In the genomic region with DNA sequence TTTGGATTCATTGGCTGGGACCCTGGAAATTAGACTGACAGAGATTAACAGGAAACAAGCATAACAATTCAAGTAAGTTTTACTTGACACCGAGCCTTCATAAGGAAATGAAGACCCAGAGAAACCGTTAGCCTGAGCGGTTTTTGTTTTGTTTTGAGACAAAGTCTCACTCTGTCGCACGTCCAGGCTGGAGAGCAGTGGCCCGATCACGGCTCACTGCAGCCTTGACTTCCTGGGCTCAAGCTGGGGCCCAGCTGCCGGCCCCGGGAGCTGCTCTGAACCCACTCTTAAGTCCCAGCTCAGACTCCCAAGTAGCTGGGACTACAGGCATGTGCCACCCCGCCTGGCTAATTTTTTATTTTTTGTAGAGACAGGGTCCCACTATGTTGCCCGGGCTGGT, we compare ENCODE assay signal across 10 cellular contexts.
DNase-seq lines count a peak whose midpoint lies in the region; ATAC-seq and TF ChIP-seq lines count a peak whose summit lies in the region.
"Had no signal": no experiment of that assay in that cellular context is flagged by ENCODE, and none has a peak within 500 bp of the region (broad histone marks: within the 10 kb centered on the region; RNA-seq: fewer than 3 reads in every experiment).

No MANE protein-coding gene starts in this region.

- H2AFZ ChIP-seq in mammary epithelial cell (ENCODE audit: low read depth, low read length): no peak overlapping the region

- H3K9me3 ChIP-seq in breast epithelium (no peaks in the 10 kb centered on the region), mammary epithelial cell (replicated peaks; ENCODE audit: insufficient read depth, low read length) (no peaks in the 10 kb centered on the region), gastroesophageal sphincter (no peaks in the 10 kb centered on the region), suprapubic skin (no peaks in the 10 kb centered on the region), vagina (no peaks in the 10 kb centered on the region)

- in situ Hi-C loops in mammary epithelial cell (cut with MboI; ENCODE audit: low sequenced_read_pairs in 2 of 2): no loop called here

- H3K27ac ChIP-seq in breast epithelium: peak overlapping the region; percentile 38 to 61
- no peak overlapping the region for H3K27ac ChIP-seq in mammary epithelial cell (ENCODE audit: insufficient read depth, low read depth, low read length)
- H3K27ac ChIP-seq in gastroesophageal sphincter: peak overlapping the region in 3 of 4 donors; percentile 44 to 58 (median 51)
- H3K27ac ChIP-seq in suprapubic skin: peak overlapping the region; percentile 44
- H3K27ac ChIP-seq in vagina: no peak overlapping the region

- TF ChIP-seq EP300 in gastroesophageal sphincter (IDR thresholded peaks at IDR 0.05) (no peak), suprapubic skin (IDR thresholded peaks at IDR 0.05) (no peak)

- ATAC-seq in gastroesophageal sphincter (no peak), HG02571 (IDR thresholded peaks at IDR 0.05; ENCODE audit: unreplicated experiment) (no peak)
- ATAC-seq: SK-N-SH treated with all-trans-retinoic acid at 6 μM for 48 hours had no signal

- WGBS in mammary epithelial cell (ENCODE audit: low coverage, missing lambda C conversion rate): 96% methylated on average over 10 of the region's 11 CpGs
- 50 to 69% methylated on average over 2 to 7 of the region's 11 CpGs for WGBS in gastroesophageal sphincter (ENCODE audit: low coverage in 1 of 2), 2 donors
- 52% methylated on average over 11 of the region's 11 CpGs for WGBS in suprapubic skin

- CTCF ChIA-PET in mammary epithelial cell (lab: Charles Lee; ENCODE audit: low non-redundant PET): no interaction called here

- H3K4me1 ChIP-seq in breast epithelium: peaks cover 4 to 15% of the 10 kb centered on the region in 2 donors
- H3K4me1 ChIP-seq in mammary epithelial cell (ENCODE audit: insufficient read depth, low read length): peaks cover 9% of the 10 kb centered on the region
- peaks cover 0 to 100% (median 37%) of the 10 kb centered on the region in 3 donors for H3K4me1 ChIP-seq in gastroesophageal sphincter
- H3K4me1 ChIP-seq in suprapubic skin: peaks cover 88% of the 10 kb centered on the region
- peaks cover 92% of the 10 kb centered on the region for H3K4me1 ChIP-seq in vagina

- H3K27me3 ChIP-seq in breast epithelium (no peaks in the 10 kb centered on the region), mammary epithelial cell (ENCODE audit: insufficient read depth, low read length) (no peaks in the 10 kb centered on the region), gastroesophageal sphincter (no peaks in the 10 kb centered on the region), suprapubic skin (no peaks in the 10 kb centered on the region), vagina (no peaks in the 10 kb centered on the region)

- H3K4me3 ChIP-seq in breast epithelium (no peak overlapping the region), mammary epithelial cell (replicated peaks in 1 of 3; ENCODE audit: insufficient read depth in 1 of 3, low read depth in 2 of 3, low read length in 3 of 3) (no peak overlapping the region), gastroesophageal sphincter (no peak overlapping the region), suprapubic skin (no peak overlapping the region), vagina (no peak overlapping the region)

- no peak for TF ChIP-seq CTCF in breast epithelium (IDR thresholded peaks at IDR 0.05)
- no peak for TF ChIP-seq CTCF in mammary epithelial cell (conservative IDR thresholded peaks at IDR 0.05 in 1 of 2, IDR thresholded peaks at IDR 0.05 in 1 of 2; ENCODE audit: extremely low read depth in 1 of 2, insufficient read depth in 1 of 2, low read depth in 1 of 2, low read length in 2 of 2)
- TF ChIP-seq CTCF in gastroesophageal sphincter (IDR thresholded peaks at IDR 0.05): no peak
- no peak for TF ChIP-seq CTCF in suprapubic skin (IDR thresholded peaks at IDR 0.05)
- no peak for TF ChIP-seq CTCF in vagina (IDR thresholded peaks at IDR 0.05)

- H3K4me2 ChIP-seq in mammary epithelial cell (ENCODE audit: insufficient read depth, low read depth, low read length): no peak overlapping the region

- no peak for DNase-seq in breast epithelium (ENCODE audit: low spot score in 2 of 2)
- no peak for DNase-seq in mammary epithelial cell
- DNase-seq in MV-4-11 (lab: John Stamatoyannopoulos, UW): peak; percentile 44
- DNase-seq in suprapubic skin (ENCODE audit: low spot score in 2 of 2): no peak
- DNase-seq in vagina (ENCODE audit: extremely low spot score in 2 of 2): no peak
- DNase-seq in T-helper 9 cell: no peak
- DNase-seq: AML-193 had no signal

- H3K36me3 ChIP-seq in breast epithelium: no peaks in the 10 kb centered on the region
- peaks cover 1% of the 10 kb centered on the region for H3K36me3 ChIP-seq in mammary epithelial cell (ENCODE audit: insufficient read depth, low read length)
- no peaks in the 10 kb centered on the region for H3K36me3 ChIP-seq in gastroesophageal sphincter
- no peaks in the 10 kb centered on the region for H3K36me3 ChIP-seq in suprapubic skin
- H3K36me3 ChIP-seq in vagina: no peaks in the 10 kb centered on the region

- no TSS peak for BruUV-seq in mammary epithelial cell (replicated peaks; lab: Mats Ljungman, UMichigan)

- dilution Hi-C loops in mammary epithelial cell (cut with HindIII; ENCODE audit: low sequenced_read_pairs): no loop called here

- TF ChIP-seq POLR2A in breast epithelium (IDR thresholded peaks at IDR 0.05) (no peak), gastroesophageal sphincter (IDR thresholded peaks at IDR 0.05) (no peak), suprapubic skin (IDR thresholded peaks at IDR 0.05) (no peak), vagina (IDR thresholded peaks at IDR 0.05) (no peak)

- no peak overlapping the region for H3K9ac ChIP-seq in mammary epithelial cell (ENCODE audit: insufficient read depth, low read length)

- intact Hi-C loops in breast epithelium (cut with DNase I; ENCODE audit: low total_unique reads) (no loop called here), mammary epithelial cell (cut with micrococcal nuclease) (no loop called here), vagina (cut with DNase I) (no loop called here)

- H3K79me2 ChIP-seq in mammary epithelial cell (ENCODE audit: insufficient read depth, low read length): peaks cover 97% of the 10 kb centered on the region

- peaks cover 13% of the 10 kb centered on the region for H4K20me1 ChIP-seq in mammary epithelial cell (ENCODE audit: insufficient read depth, low read length)

Comparison
In these comparisons a context has a peak if more than half of its experiments do, and no peak if none do; other contexts are left out.
1. H3K27ac ChIP-seq: peak in breast epithelium (2 of 2), gastroesophageal sphincter (3 of 4) and suprapubic skin (single experiment); none in mammary epithelial cell (single experiment) and vagina (single experiment).